Comparison of ENCODE assay signal across 1 cellular context in the genomic region with DNA sequence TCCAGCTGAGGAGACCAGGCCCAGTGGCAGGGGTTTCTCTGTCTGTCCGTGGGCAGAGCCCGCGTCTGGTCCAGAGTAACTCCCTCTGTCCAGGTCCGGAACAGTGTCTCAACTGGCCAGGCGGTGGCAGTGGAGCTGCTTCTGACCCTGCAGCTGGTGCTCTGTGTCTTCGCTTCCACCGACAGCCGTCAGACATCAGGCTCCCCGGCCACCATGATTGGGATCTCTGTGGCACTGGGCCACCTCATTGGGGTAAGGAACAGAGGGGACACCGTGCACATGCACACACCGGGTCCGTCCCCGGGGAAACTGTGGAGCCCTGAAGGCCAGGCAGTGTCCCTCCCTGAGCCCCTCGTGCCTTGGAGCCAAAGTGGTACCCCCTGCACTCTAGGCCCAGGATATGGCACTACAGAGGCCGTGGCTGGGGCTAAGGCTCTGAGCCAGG.
TF ChIP-seq lines count a peak whose summit lies in the region.

No MANE protein-coding gene starts in this region.

TF ChIP-seq in A549, 52 proteins besides CTCF, POLR2A, EP300 and RAD21:
- TF ChIP-seq PHF8 (IDR thresholded peaks at IDR 0.05; ENCODE audit: borderline replicate concordance, low read depth), result no peak
- TF ChIP-seq SMC3 (IDR thresholded peaks at IDR 0.05), result peak; percentile 29; the same call in 1 of the 3 replicates
- no peak for TF ChIP-seq CHD4 (IDR thresholded peaks at IDR 0.05; ENCODE audit: borderline replicate concordance)
TF ChIP-seq in A549: peak in this region for 1.
